Comparison of ENCODE assay signal across 1 cellular context in genomic region chr11:118998388-118998717, GRCh38.
TF ChIP-seq lines count a peak whose summit lies in the region.

No MANE protein-coding gene starts in this region.

TF ChIP-seq in K562, 482 proteins besides CTCF, POLR2A, EP300 and RAD21:
- TF ChIP-seq ZFPM2 (CRISPR knock-in tag; IDR thresholded peaks at IDR 0.05), result no peak
- TF ChIP-seq MAX (CRISPR knock-in tag; IDR thresholded peaks at IDR 0.05), result no peak
- TF ChIP-seq ZNF431 (CRISPR knock-in tag; IDR thresholded peaks at IDR 0.05), result 0 out of 2 replicates have a peak, but pooled peaks have one; percentile 2
- no peak for TF ChIP-seq FOSL1 (tag; conservative IDR thresholded peaks at IDR 0.05)
- TF ChIP-seq PHF21A (IDR thresholded peaks at IDR 0.05; ENCODE audit: borderline replicate concordance, low read depth), result no peak
- TF ChIP-seq MCM7 (IDR thresholded peaks at IDR 0.05), result no peak
- no peak for TF ChIP-seq ZNF408 (CRISPR knock-in tag; IDR thresholded peaks at IDR 0.05; ENCODE audit: low read depth)
- no peak for TF ChIP-seq ZBTB40 (IDR thresholded peaks at IDR 0.05)
- TF ChIP-seq ZBTB40 (CRISPR knock-in tag; IDR thresholded peaks at IDR 0.05), result no peak
- TF ChIP-seq CC2D1A (IDR thresholded peaks at IDR 0.05), result no peak
- 0 out of 4 replicates have a peak, but pooled peaks of 1 of the 2 experiments have one; percentile 29 for TF ChIP-seq FOXA3 (CRISPR knock-in tag; conservative IDR thresholded peaks at IDR 0.05 in 1 of 2, IDR thresholded peaks at IDR 0.05 in 1 of 2)
- no peak for TF ChIP-seq SREBF2 (CRISPR knock-in tag; IDR thresholded peaks at IDR 0.05)
- TF ChIP-seq CTCFL (IDR thresholded peaks at IDR 0.05; ENCODE audit: borderline replicate concordance, insufficient read depth, low read depth, low read length, poor library complexity, severe bottlenecking), result no peak
- no peak for TF ChIP-seq CREB3L1 (IDR thresholded peaks at IDR 0.05; ENCODE audit: borderline replicate concordance, low read depth)
- TF ChIP-seq FOXP4 (CRISPR knock-in tag; IDR thresholded peaks at IDR 0.05; ENCODE audit: borderline replicate concordance), result no peak
- no peak for TF ChIP-seq MEF2D (tag; conservative IDR thresholded peaks at IDR 0.05; ENCODE audit: low read depth)
- TF ChIP-seq SNRNP70 (optimal IDR thresholded peaks at IDR 0.05; ENCODE audit: low read depth, low read length), result no peak
- no peak for TF ChIP-seq OTX1 (CRISPR knock-in tag; IDR thresholded peaks at IDR 0.05)
- TF ChIP-seq STAT6 (CRISPR knock-in tag; IDR thresholded peaks at IDR 0.05), result no peak
- TF ChIP-seq NR2C2 (CRISPR knock-in tag; IDR thresholded peaks at IDR 0.05), result no peak
- peak; percentile 97; the same call in 1 of the 2 replicates for TF ChIP-seq NR2C2 (tag; IDR thresholded peaks at IDR 0.05)
- no peak for TF ChIP-seq RAD51 (IDR thresholded peaks at IDR 0.05; ENCODE audit: borderline replicate concordance, low read depth)
- no peak for TF ChIP-seq PURB (CRISPR knock-in tag; IDR thresholded peaks at IDR 0.05; ENCODE audit: low read depth)
- no peak for TF ChIP-seq PTTG1 (tag; IDR thresholded peaks at IDR 0.05; ENCODE audit: low read depth)
- 0 out of 2 replicates have a peak, but pooled peaks have one; percentile 0 for TF ChIP-seq ZEB2 (IDR thresholded peaks at IDR 0.05)
- TF ChIP-seq NONO (IDR thresholded peaks at IDR 0.05; ENCODE audit: low read depth in 2 of 2, low read length in 1 of 2), result no peak
- TF ChIP-seq ZFP30 (CRISPR knock-in tag; IDR thresholded peaks at IDR 0.05; ENCODE audit: borderline replicate concordance), result no peak
TF ChIP-seq in K562: peak in this region for 4.
